Comparison of ENCODE assay signal across 1 cellular context in genomic region chr22:28146401-28147304, GRCh38.
TF ChIP-seq lines count a peak whose summit lies in the region.

No MANE protein-coding gene starts in this region.

TF ChIP-seq in SK-N-SH, 30 proteins besides CTCF, POLR2A, EP300 and RAD21 (continued from another document):
- no peak for TF ChIP-seq ELF1 (IDR thresholded peaks at IDR 0.05)
- TF ChIP-seq MAX (IDR thresholded peaks at IDR 0.05; ENCODE audit: low read depth): no peak
- TF ChIP-seq GATA2 (CRISPR knock-in tag; IDR thresholded peaks at IDR 0.05): no peak
- no peak for TF ChIP-seq NRF1 (IDR thresholded peaks at IDR 0.05; ENCODE audit: low read depth, low read length)
- no peak for TF ChIP-seq USF1 (IDR thresholded peaks at IDR 0.05; ENCODE audit: borderline replicate concordance, low read depth)
